ENCODE assay signal across 20 cellular contexts in the genomic region with DNA sequence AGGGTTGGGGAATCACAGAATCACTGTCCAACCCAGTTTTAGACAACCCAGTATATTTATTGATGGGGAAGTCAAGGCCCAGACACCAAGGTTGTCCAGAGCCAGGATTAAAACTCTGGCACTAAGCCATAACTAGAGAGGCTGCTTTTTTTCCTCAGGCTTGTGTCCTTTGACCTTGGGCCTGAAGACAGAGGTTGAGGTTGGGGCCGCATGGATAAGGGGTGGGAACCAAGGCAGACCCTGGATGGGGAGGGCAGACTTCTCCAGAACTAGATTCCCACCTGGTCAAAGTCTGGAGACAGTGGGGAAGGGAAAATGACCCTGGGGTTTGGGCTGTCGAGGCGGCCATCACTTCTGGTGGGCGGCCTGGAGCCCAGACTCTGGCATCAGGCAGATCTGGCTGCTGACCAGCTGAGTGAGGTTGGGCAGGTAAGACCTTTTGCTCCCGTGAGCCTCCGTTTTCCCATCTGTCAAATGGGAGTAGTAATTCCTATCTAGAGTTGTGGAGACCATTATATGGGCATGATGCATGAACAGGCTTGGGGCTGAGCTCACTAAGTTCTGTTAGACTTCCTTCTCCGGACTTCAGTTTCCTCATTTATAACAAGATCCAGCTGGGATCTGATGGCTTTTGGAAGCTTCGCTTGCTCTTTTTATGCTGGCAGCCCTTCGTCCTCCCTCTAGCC. TPM values are rescaled to one million over a fixed set of nuclear protein-coding genes. Genes with fewer than 3 reads are reported as not detected.
DNase-seq lines count a peak whose midpoint lies in the region; ATAC-seq and TF ChIP-seq lines count a peak whose summit lies in the region.
"Had no signal": no experiment of that assay in that cellular context is flagged by ENCODE, and none has a peak within 500 bp of the region (broad histone marks: within the 10 kb centered on the region; RNA-seq: fewer than 3 reads in every experiment).

No MANE protein-coding gene starts in this region.

- peaks cover 0 to 78% (median 77%) of the 10 kb centered on the region in 4 donors for H3K4me1 ChIP-seq in sigmoid colon

- intact Hi-C loops in left ventricle myocardium superior (cut with micrococcal nuclease): no loop called here
- intact Hi-C loops in sigmoid colon (cut with DNase I): no loop called here

- TF ChIP-seq EP300 in sigmoid colon (IDR thresholded peaks at IDR 0.05): no peak

- no peaks in the 10 kb centered on the region for H3K27me3 ChIP-seq in sigmoid colon
- H3K27me3 ChIP-seq: neural progenitor cell had no signal

- no peak for TF ChIP-seq CTCF in brain (conservative IDR thresholded peaks at IDR 0.05)
- no peak for TF ChIP-seq CTCF in sigmoid colon (IDR thresholded peaks at IDR 0.05)

- H3K36me3 Mint-ChIP-seq in brain: peaks cover 3% of the 10 kb centered on the region

- peak; percentile 52 for DNase-seq in EH (ENCODE audit: low read depth)
- no peak for DNase-seq in left ventricle myocardium superior
- DNase-seq in sigmoid colon: peak; percentile 66
- DNase-seq in putamen (ENCODE audit: low spot score): no peak
- no peak for DNase-seq in iPS-NIHi7 (ENCODE audit: extremely low spot score)
- DNase-seq: activated CD4-positive, alpha-beta T cell treated with anti-CD3 and anti-CD28 coated beads, Interleukin-2, amount 10 ng/mL, durations not matched to agents 7 days and 5 days; activated naive CD8-positive, alpha-beta T cell treated with anti-CD3 and anti-CD28 coated beads, Interleukin-2, amount 10 ng/mL, durations not matched to agents 7 days and 5 days; AML-193; H9; NCI-H187; NCI-H524 treated with DMSO at 0.1 percent for 48 hours; stimulated activated naive CD4-positive, alpha-beta T cell treated with Interleukin-2 at 50 U/mL for 16 hours; T-helper 2 cell had no signal

- no peaks in the 10 kb centered on the region for H3K9me3 ChIP-seq in sigmoid colon

- peak overlapping the region in 4 of 5 experiments; percentile 66 to 90 (median 70) for H3K27ac Mint-ChIP-seq in brain
- H3K27ac Mint-ChIP-seq: activated CD4-positive, alpha-beta T cell treated with anti-CD3 and anti-CD28 coated beads, Interleukin-2, amount 10 ng/mL, durations not matched to agents 7 days and 5 days; neural progenitor cell had no signal

- H3K4me3 Mint-ChIP-seq in brain: peak overlapping the region in 1 of 5 experiments; percentile 16
- H3K4me3 Mint-ChIP-seq: activated CD4-positive, alpha-beta T cell treated with anti-CD3 and anti-CD28 coated beads, Interleukin-2, amount 10 ng/mL, durations not matched to agents 7 days and 5 days; activated naive CD8-positive, alpha-beta T cell treated with anti-CD3 and anti-CD28 coated beads, Interleukin-2, amount 10 ng/mL, durations not matched to agents 7 days and 5 days; H9; neural progenitor cell had no signal

- H3K27ac ChIP-seq in sigmoid colon: peak overlapping the region; percentile 59 to 94 (median 80)
- H3K27ac ChIP-seq: neural progenitor cell had no signal

- peaks cover 15% of the 10 kb centered on the region for H3K27me3 Mint-ChIP-seq in brain

- ATAC-seq in left ventricle myocardium superior (peak; percentile 19), GM18867 (IDR thresholded peaks at IDR 0.05; ENCODE audit: unreplicated experiment) (no peak), HG03457 (IDR thresholded peaks at IDR 0.05; ENCODE audit: unreplicated experiment) (no peak)

- H3K36me3 ChIP-seq in sigmoid colon: peaks cover 0 to 20% (median 4%) of the 10 kb centered on the region in 4 donors
- H3K36me3 ChIP-seq: neural progenitor cell had no signal

- 54 to 81% methylated on average over 9 of the region's 9 CpGs for WGBS in sigmoid colon, 2 donors

- H3K4me1 Mint-ChIP-seq in brain: peaks cover 73% of the 10 kb centered on the region
- H3K4me1 Mint-ChIP-seq: activated naive CD8-positive, alpha-beta T cell treated with anti-CD3 and anti-CD28 coated beads, Interleukin-2, amount 10 ng/mL, durations not matched to agents 7 days and 5 days had no signal

- no peak for TF ChIP-seq POLR2A in sigmoid colon (IDR thresholded peaks at IDR 0.05)

- H3K9me3 Mint-ChIP-seq in brain: no peaks in the 10 kb centered on the region
- H3K9me3 Mint-ChIP-seq: activated CD4-positive, alpha-beta T cell treated with anti-CD3 and anti-CD28 coated beads, Interleukin-2, amount 10 ng/mL, durations not matched to agents 7 days and 5 days; activated naive CD8-positive, alpha-beta T cell treated with anti-CD3 and anti-CD28 coated beads, Interleukin-2, amount 10 ng/mL, durations not matched to agents 7 days and 5 days; neural progenitor cell had no signal

- no peak overlapping the region for H3K4me3 ChIP-seq in sigmoid colon
- H3K4me3 ChIP-seq: neural progenitor cell, skin epidermis had no signal

RNA-seq across cellular contexts. Expression of gene IGFBP4, which starts 17.9 kb away (rescaled TPM):
- polyA plus RNA-seq in brain (ENCODE audit: insufficient read depth, low read depth, low replicate concordance) (50.5 TPM), sigmoid colon (100 to 1,000 TPM in 2 of 3 donors, 10 to 100 TPM in 1; 30.3 to 242 (median 108) TPM)
- total RNA-seq in left ventricle myocardium superior (176 TPM), sigmoid colon (100 to 1,000 TPM; 198 to 440 (median 325) TPM)

RNA-seq across cellular contexts. Expression of gene TNS4, which starts 40.2 kb away (rescaled TPM):
- polyA plus RNA-seq in brain (ENCODE audit: insufficient read depth, low read depth, low replicate concordance) (not detected), sigmoid colon (1 to 10 TPM; 1.2 to 6.9 (median 1.8) TPM)
- total RNA-seq in left ventricle myocardium superior (not detected), sigmoid colon (not detected)
- total RNA-seq: epithelial cell of proximal tubule, lung microvascular endothelial cell had no signal

RNA-seq across cellular contexts. Expression of gene TOP2A, which starts 43.5 kb away (rescaled TPM):
- 141 TPM for polyA plus RNA-seq in brain (ENCODE audit: insufficient read depth, low read depth, low replicate concordance)
- total RNA-seq in left ventricle myocardium superior: 1.1 TPM
- total RNA-seq in sigmoid colon: 1 to 10 TPM in 3 of 4 donors, under 1 TPM in 1; 0.33 to 2.3 (median 1.8) TPM
- polyA plus RNA-seq in sigmoid colon: 10 to 100 TPM in 2 of 3 donors, 1 to 10 TPM in 1; 1.8 to 28.7 (median 11.3) TPM

Comparison
In these comparisons a context has a peak if more than half of its experiments do, and no peak if none do; other contexts are left out.
1. DNase-seq: peak in EH (single experiment) and sigmoid colon (single experiment); none in left ventricle myocardium superior (single experiment), putamen (single experiment) and iPS-NIHi7 (single experiment).